Comparison of ENCODE assay signal across 2 cellular contexts in the genomic region with DNA sequence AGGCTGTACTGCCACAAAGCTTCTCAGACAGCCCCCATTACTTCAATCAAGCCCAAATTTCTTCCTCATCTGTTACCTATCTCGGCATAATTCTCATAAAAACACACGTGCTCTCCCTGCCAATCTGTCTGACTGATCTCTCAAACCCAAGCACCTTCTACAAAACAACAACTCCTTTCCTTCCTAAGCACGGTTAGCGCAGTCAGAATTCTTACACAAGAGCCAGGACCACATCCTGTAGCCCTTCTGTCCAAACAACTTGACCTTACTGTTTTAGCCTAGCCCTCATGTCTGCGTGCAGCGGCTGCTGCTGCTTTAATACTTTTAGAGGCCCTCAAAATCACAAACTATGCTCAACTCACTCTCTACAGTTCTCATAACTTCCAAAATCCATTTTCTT. TPM values are rescaled to one million over a fixed set of nuclear protein-coding genes. Genes with fewer than 3 reads are reported as not detected.
"Had no signal": no experiment of that assay in that cellular context is flagged by ENCODE, and none has a peak within 500 bp of the region (broad histone marks: within the 10 kb centered on the region; RNA-seq: fewer than 3 reads in every experiment).

No MANE protein-coding gene starts in this region.

RNA-seq across cellular contexts. Expression of a gene that starts 22.2 kb away (rescaled TPM):
- total RNA-seq: lower lobe of right lung, mononuclear cell had no signal
